1 cellular context compared by ENCODE assay signal in the genomic region with DNA sequence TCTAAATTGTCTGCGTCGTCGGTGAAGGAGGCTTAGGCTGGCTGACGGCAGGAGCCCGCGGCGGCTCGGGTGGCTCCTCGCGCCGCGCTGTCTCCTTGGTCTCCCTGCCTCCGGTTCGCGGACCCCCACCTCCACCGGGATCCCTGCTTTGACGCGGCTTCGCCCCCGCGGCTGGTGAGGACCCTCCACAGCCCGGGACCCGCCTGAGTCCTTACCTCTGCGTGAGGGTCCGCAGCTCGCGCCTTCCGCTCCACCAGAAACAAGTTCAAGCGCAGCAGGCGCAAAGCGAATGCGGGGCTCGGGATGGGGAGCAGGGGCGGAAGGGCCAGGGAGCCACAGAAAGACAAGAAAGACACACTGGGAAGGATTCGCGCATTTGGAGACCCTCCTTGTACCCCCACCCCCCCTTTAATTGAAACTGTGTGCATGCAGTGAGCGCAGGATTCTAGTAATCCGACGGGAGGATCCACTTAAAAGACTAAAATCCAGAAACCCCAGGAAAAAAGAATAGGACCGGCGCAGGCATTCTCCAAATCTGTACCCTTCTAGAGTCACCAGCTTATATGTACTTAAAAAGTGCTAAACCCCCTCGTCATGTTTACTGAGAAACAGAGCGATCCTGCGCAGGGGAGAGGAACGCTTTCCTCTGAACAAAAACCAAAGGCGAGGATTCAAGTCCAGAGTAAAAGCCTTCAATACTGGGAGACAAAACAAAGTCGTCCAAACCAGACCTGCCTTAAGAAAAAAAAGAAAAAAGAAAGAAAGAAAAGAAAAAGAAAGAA.
TF ChIP-seq lines count a peak whose summit lies in the region.

No MANE protein-coding gene starts in this region.

TF ChIP-seq in GM12878, 131 proteins besides CTCF, POLR2A, EP300 and RAD21:
- TF ChIP-seq YBX1 (IDR thresholded peaks at IDR 0.05), result no peak
- TF ChIP-seq IKZF1 (conservative IDR thresholded peaks at IDR 0.05), result 0 out of 2 replicates have a peak, but pooled peaks have one; percentile 7
